ENCODE assay signal across 8 cellular contexts in genomic region chr6:30616811-30617564, GRCh38. TPM values are rescaled to one million over a fixed set of nuclear protein-coding genes. Genes with fewer than 3 reads are reported as not detected.
DNase-seq lines count a peak whose midpoint lies in the region; ATAC-seq, FAIRE-seq and TF ChIP-seq lines count a peak whose summit lies in the region.

TSS of gene PPP1R10 (minus strand) at chr6:30617243. CDS start at chr6:30609944, 7,299 bp downstream.

- H3K79me2 ChIP-seq in OCI-LY3 (ENCODE audit: low read length): peaks cover 68% of the 10 kb centered on the region

- TF ChIP-seq CTCF in OCI-LY3 (IDR thresholded peaks at IDR 0.05; ENCODE audit: low read depth, low read length): no peak
- no peak for TF ChIP-seq CTCF in mesothelial cell of epicardium (IDR thresholded peaks at IDR 0.05; ENCODE audit: unreplicated experiment)

- H3K4me1 ChIP-seq in OCI-LY3 (ENCODE audit: low read length): peaks cover 27% of the 10 kb centered on the region

- no peaks in the 10 kb centered on the region for H3K27me3 Mint-ChIP-seq in mesothelial cell of epicardium (ENCODE audit: low read depth)

- DNase-seq in D341Med (ENCODE audit: low spot score): peak; percentile 88
- peak; percentile 65 for DNase-seq in HuH-7 (ENCODE audit: low spot score)
- peak; percentile 99 for DNase-seq in activated CD8-positive, alpha-beta memory T cell treated with anti-CD3 and anti-CD28 coated beads, Interleukin-2, amount 50 U/mL, for 48 hours
- peak; percentile 96 to 99 for DNase-seq in mesothelial cell of epicardium (ENCODE audit: low spot score in 2 of 2, unreplicated experiment in 2 of 2)
- DNase-seq in stimulated activated CD8-positive, alpha-beta memory T cell treated with anti-CD3 and anti-CD28 coated beads, Interleukin-15, amount 100 ng/mL, for 48 hours (ENCODE audit: low read depth in 2 of 2): peak; percentile 97 to 98

- H3K27ac Mint-ChIP-seq in mesothelial cell of epicardium: peak within 1 kb of the TSS; percentile 100

- H3K36me3 ChIP-seq in OCI-LY3 (replicated peaks; ENCODE audit: low read depth, low read length): peaks cover 48% of the 10 kb centered on the region

- peak within 1 kb of the TSS; percentile 95 for H3K4me3 ChIP-seq in OCI-LY3 (ENCODE audit: low read length)

- no peaks in the 10 kb centered on the region for H3K27me3 ChIP-seq in OCI-LY3 (ENCODE audit: low read depth, low read length)

- no peaks in the 10 kb centered on the region for H3K9me3 Mint-ChIP-seq in mesothelial cell of epicardium

- peaks cover 19% of the 10 kb centered on the region for H3K36me3 Mint-ChIP-seq in mesothelial cell of epicardium

- peak within 1 kb of the TSS; percentile 99 for H3K4me2 ChIP-seq in OCI-LY3 (ENCODE audit: low read length)

- H3K27ac ChIP-seq in OCI-LY3 (ENCODE audit: low read length): peak within 1 kb of the TSS; percentile 91

- H2AFZ ChIP-seq in OCI-LY3 (ENCODE audit: low read depth, low read length): 0 out of 2 replicates have a peak within 1 kb of the TSS, but pooled peaks have one; percentile 60

- peaks cover 19% of the 10 kb centered on the region for H4K20me1 ChIP-seq in OCI-LY3 (ENCODE audit: insufficient read depth, low read length)

- peak; percentile 69 for ATAC-seq in GM21515 (IDR thresholded peaks at IDR 0.05; ENCODE audit: unreplicated experiment)

- peaks cover 50% of the 10 kb centered on the region for H3K4me1 Mint-ChIP-seq in mesothelial cell of epicardium

- no peaks in the 10 kb centered on the region for H3K9me3 ChIP-seq in OCI-LY3 (ENCODE audit: insufficient read depth, low read length)

- peak; percentile 97 for FAIRE-seq in endometrium (lab: Jason Lieb, UNC)

- peak within 1 kb of the TSS; percentile 100 for H3K9ac ChIP-seq in OCI-LY3 (ENCODE audit: low read length)

- peak within 1 kb of the TSS; percentile 93 for H3K4me3 Mint-ChIP-seq in mesothelial cell of epicardium

RNA-seq across cellular contexts. Expression of gene PPP1R10, which starts in this region (rescaled TPM):
- total RNA-seq in mesothelial cell of epicardium: 107 to 120 TPM (median 117 TPM) in 3 replicates

Comparison
In these comparisons a context has a peak if more than half of its experiments do, and no peak if none do; other contexts are left out.
1. Peak in every context shown above with its lines: DNase-seq, ATAC-seq, H3K4me3 ChIP-seq and H3K27ac ChIP-seq.